8 cellular contexts compared by ENCODE assay signal in genomic region chr20:17530716-17531536, GRCh38. TPM values are rescaled to one million over a fixed set of nuclear protein-coding genes. Genes with fewer than 3 reads are reported as not detected.
A peak's percentile ranks its signal among the peaks of the same experiment; 100 is the strongest.
DNase-seq lines count a peak whose midpoint lies in the region; ATAC-seq and TF ChIP-seq lines count a peak whose summit lies in the region.

TSS of gene BFSP1 (minus strand) at chr20:17531379. CDS start at chr20:17531329, 50 bp downstream.

- H3K27me3 Mint-ChIP-seq in glutamatergic neuron (ENCODE audit: unreplicated experiment): peaks cover 3% of the 10 kb centered on the region
- no peaks in the 10 kb centered on the region for H3K27me3 Mint-ChIP-seq in type B pancreatic cell

- H3K36me3 ChIP-seq in Peyer's patch: no peaks in the 10 kb centered on the region

- H3K27me3 ChIP-seq in Peyer's patch: no peaks in the 10 kb centered on the region

- peak within 1 kb of the TSS; percentile 32 to 66 (median 52) for H3K4me3 ChIP-seq in Peyer's patch

- H3K4me3 Mint-ChIP-seq in glutamatergic neuron (ENCODE audit: unreplicated experiment) (peak within 1 kb of the TSS; percentile 91), type B pancreatic cell (peak within 1 kb of the TSS; percentile 95)

- no peak for TF ChIP-seq POLR2A in Peyer's patch (IDR thresholded peaks at IDR 0.05)

- peaks cover 0 to 13% (median 4%) of the 10 kb centered on the region in 4 donors for H3K4me1 ChIP-seq in Peyer's patch

- DNase-seq in DMS79 (lab: John Stamatoyannopoulos, UW) (peak; percentile 32), HUDEP-2 (lab: John Stamatoyannopoulos, UW; ENCODE audit: unreplicated experiment in 76 of 76) (peak in 60 of 76 experiments; percentile 18 to 81 (median 59)), Peyer's patch (peak in 2 of 3 donors; percentile 52 to 68), glutamatergic neuron (peak; percentile 68), omental fat pad (ENCODE audit: low spot score) (no peak), type B pancreatic cell (ENCODE audit: extremely low spot score, unreplicated experiment) (peak; percentile 77)
- DNase-seq in activated naive CD4-positive, alpha-beta T cell treated with anti-CD3 and anti-CD28 coated beads, Interleukin-2, amount 50 U/mL, for 16 hours: peak; percentile 54

- H3K36me3 Mint-ChIP-seq in glutamatergic neuron (ENCODE audit: unreplicated experiment): peaks cover 4% of the 10 kb centered on the region
- no peaks in the 10 kb centered on the region for H3K36me3 Mint-ChIP-seq in type B pancreatic cell

- H3K9me3 ChIP-seq in Peyer's patch: no peaks in the 10 kb centered on the region

- TF ChIP-seq CTCF in Peyer's patch (IDR thresholded peaks at IDR 0.05) (no peak), glutamatergic neuron (IDR thresholded peaks at IDR 0.05; ENCODE audit: partially characterized antibody, unreplicated experiment) (no peak), omental fat pad (IDR thresholded peaks at IDR 0.05) (no peak), type B pancreatic cell (conservative IDR thresholded peaks at IDR 0.05) (no peak)

- H3K27ac Mint-ChIP-seq in glutamatergic neuron (ENCODE audit: unreplicated experiment) (peak within 1 kb of the TSS; percentile 75), type B pancreatic cell (peak within 1 kb of the TSS; percentile 93)

- peak within 1 kb of the TSS in 2 of 4 donors; percentile 9 to 70 for H3K27ac ChIP-seq in Peyer's patch

- ATAC-seq in omental fat pad (ENCODE audit: low FRiP score) (peak; percentile 87), HG02798 (IDR thresholded peaks at IDR 0.05; ENCODE audit: poor library complexity, unreplicated experiment) (no peak)

- H3K4me1 Mint-ChIP-seq in glutamatergic neuron (ENCODE audit: low read depth, unreplicated experiment) (peaks cover 6% of the 10 kb centered on the region), type B pancreatic cell (ENCODE audit: unreplicated experiment) (peaks cover 16% of the 10 kb centered on the region)

- H3K9me3 Mint-ChIP-seq in glutamatergic neuron (ENCODE audit: unreplicated experiment) (peaks cover 5% of the 10 kb centered on the region), type B pancreatic cell (no peaks in the 10 kb centered on the region)

RNA-seq across cellular contexts. Expression of gene BFSP1, which starts in this region (rescaled TPM):
- total RNA-seq in Peyer's patch (1 to 10 TPM in 1 of 4 donors, under 1 TPM in 1, not detected in 2; 0.57 to 2.5 TPM), glutamatergic neuron (ENCODE audit: unreplicated experiment) (0.69 TPM), omental fat pad (1 to 10 TPM in 2 of 4 donors, under 1 TPM in 2; 0.38 to 2.0 (median 0.98) TPM), type B pancreatic cell (ENCODE audit: low replicate concordance) (1.8 and 1.9 TPM in 2 replicates)

Comparison
In these comparisons a context has a peak if more than half of its experiments do, and no peak if none do; other contexts are left out.
1. Peak in DNase-seq in glutamatergic neuron; RNA of the gene not detected or under 1 TPM.